In the genomic region with DNA sequence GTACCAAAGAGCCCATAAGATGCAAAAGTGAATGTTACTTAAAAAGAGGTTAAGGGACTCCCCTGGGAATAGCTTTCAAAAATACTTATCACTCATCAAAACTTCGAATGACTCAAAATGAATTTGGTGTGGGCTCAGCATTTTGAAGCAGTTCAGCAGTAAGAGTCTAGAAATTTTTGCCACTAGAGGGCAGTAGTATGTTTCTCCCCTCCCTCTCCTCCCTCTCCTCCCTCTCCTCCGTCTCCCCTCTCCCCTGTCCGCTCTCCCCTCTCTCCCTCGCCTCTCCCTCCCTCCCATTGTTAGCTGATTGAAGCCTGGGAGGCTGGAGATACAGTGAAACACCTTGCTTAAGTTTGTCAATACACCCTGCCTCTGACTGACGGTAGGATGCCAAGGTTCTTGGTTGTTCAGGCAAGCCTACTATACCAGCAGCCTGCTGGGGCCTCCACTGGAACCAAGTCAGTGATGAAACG, we compare ENCODE assay signal across 8 cellular contexts.
A peak's percentile ranks its signal among the peaks of the same experiment; 100 is the strongest.
DNase-seq lines count a peak whose midpoint lies in the region; ATAC-seq and TF ChIP-seq lines count a peak whose summit lies in the region.

No MANE protein-coding gene starts in this region.

- H3K4me1 Mint-ChIP-seq in progenitor cell of endocrine pancreas (ENCODE audit: low read depth), result no peaks in the 10 kb centered on the region

- H3K9me3 Mint-ChIP-seq in progenitor cell of endocrine pancreas (ENCODE audit: low read depth), result no peaks in the 10 kb centered on the region

- peak overlapping the region; percentile 2 for H3K27ac Mint-ChIP-seq in progenitor cell of endocrine pancreas

- no peaks in the 10 kb centered on the region for H3K27me3 Mint-ChIP-seq in progenitor cell of endocrine pancreas

- no peak overlapping the region for H3K4me3 Mint-ChIP-seq in progenitor cell of endocrine pancreas (ENCODE audit: low read depth)

- H3K27me3 ChIP-seq in NT2/D1 (ENCODE audit: insufficient read depth, insufficient read length), result no peaks in the 10 kb centered on the region

- peak; percentile 80 for ATAC-seq in GM21423 (IDR thresholded peaks at IDR 0.05; ENCODE audit: unreplicated experiment)

- no peaks in the 10 kb centered on the region for H3K36me3 Mint-ChIP-seq in progenitor cell of endocrine pancreas (ENCODE audit: insufficient read depth)

- no peak overlapping the region for H3K9ac ChIP-seq in NT2/D1 (ENCODE audit: insufficient read length, low read depth)

- peak; percentile 67 for DNase-seq in DMS53 (lab: John Stamatoyannopoulos, UW)
- peak; percentile 61 for DNase-seq in HS-5 (ENCODE audit: low read depth)
- peak; percentile 91 for DNase-seq in NT2/D1 (ENCODE audit: low read depth, low spot score)
- peak; percentile 66 to 69 for DNase-seq in activated T-cell treated with anti-CD3 and anti-CD28 coated beads, Interleukin-2, amount 50 U/mL, for 48 hours
- peak; percentile 41 for DNase-seq in germinal center (ENCODE audit: low spot score)
- DNase-seq in progenitor cell of endocrine pancreas (ENCODE audit: low spot score, unreplicated experiment), result peak; percentile 25
- no peak for DNase-seq in NK-92 (lab: John Stamatoyannopoulos, UW; ENCODE audit: unreplicated experiment)

- H3K36me3 ChIP-seq in NT2/D1 (ENCODE audit: insufficient read depth, insufficient read length, low read length), result no peaks in the 10 kb centered on the region

- no peak overlapping the region for H3K4me3 ChIP-seq in NT2/D1 (ENCODE audit: insufficient read length, low read depth)

- TF ChIP-seq CTCF in progenitor cell of endocrine pancreas (IDR thresholded peaks at IDR 0.05; ENCODE audit: unreplicated experiment), result peak; percentile 72

- no peaks in the 10 kb centered on the region for H3K4me1 ChIP-seq in NT2/D1 (ENCODE audit: insufficient read depth, insufficient read length)

- H3K9me3 ChIP-seq in NT2/D1 (ENCODE audit: insufficient read depth, low read length), result no peaks in the 10 kb centered on the region; the same call in 1 of the 2 replicates
